26 cellular contexts compared by ENCODE assay signal in the genomic region with DNA sequence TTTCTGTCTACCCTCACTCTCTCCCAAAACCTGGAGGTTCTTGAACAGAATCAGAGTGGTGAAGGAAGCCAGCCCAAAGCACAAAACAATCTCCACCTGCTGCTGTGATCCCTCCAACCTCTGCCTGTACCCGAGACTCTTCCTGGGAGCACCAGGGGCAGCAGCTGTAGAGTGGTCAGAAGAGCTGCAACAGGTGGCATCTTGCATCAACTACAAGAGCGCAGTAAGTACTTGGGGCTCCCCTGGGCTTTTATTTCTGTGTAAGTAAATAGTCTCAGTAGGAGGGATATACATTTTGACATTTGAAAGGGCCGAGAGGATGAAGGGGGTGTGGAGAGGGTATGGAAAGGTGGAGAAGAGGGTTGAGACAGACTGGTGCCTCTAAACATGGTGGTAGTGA. TPM values are rescaled to one million over a fixed set of nuclear protein-coding genes. Genes with fewer than 3 reads are reported as not detected.
"Had no signal": no experiment of that assay in that cellular context is flagged by ENCODE, and none has a peak within 500 bp of the region (broad histone marks: within the 10 kb centered on the region; RNA-seq: fewer than 3 reads in every experiment).

No MANE protein-coding gene starts in this region.

- H3K9me3 Mint-ChIP-seq: activated B cell treated with CpG ODN at 0.5 μM for 24 hours; activated CD4-positive, alpha-beta memory T cell treated with anti-CD3 and anti-CD28 coated beads for 36 hours; activated CD4-positive, alpha-beta T cell treated with anti-CD3 and anti-CD28 coated beads, Interleukin-2, amount 10 ng/mL, durations not matched to agents 24 days and 14 days; activated naive CD4-positive, alpha-beta T cell treated with anti-CD3 and anti-CD28 coated beads for 36 hours; activated T-cell treated with anti-CD3 and anti-CD28 coated beads, Interleukin-2, amount 50 U/mL, for 4 hours; brain; IgD-negative memory B cell had no signal

- FAIRE-seq: astrocyte, RCC 7860 had no signal

- H3K4me1 Mint-ChIP-seq: activated B cell treated with CpG ODN at 0.5 μM for 24 hours; activated CD4-positive, alpha-beta T cell treated with anti-CD3 and anti-CD28 coated beads, Interleukin-2, amount 10 ng/mL, durations not matched to agents 24 days and 14 days; brain; T-helper 17 cell had no signal

- H3K36me3 Mint-ChIP-seq: activated CD4-positive, alpha-beta memory T cell treated with anti-CD3 and anti-CD28 coated beads for 36 hours; activated naive CD8-positive, alpha-beta T cell; brain had no signal

- ATAC-seq: activated T-cell treated with anti-CD3 and anti-CD28 coated beads, Interleukin-2, amount 50 U/mL, for 4 hours; PC-3; T-helper 17 cell had no signal

- DNase-seq: activated B cell treated with CpG ODN at 0.5 μM for 24 hours; activated CD4-positive, alpha-beta memory T cell treated with anti-CD3 and anti-CD28 coated beads for 36 hours; activated CD4-positive, alpha-beta T cell treated with anti-CD3 and anti-CD28 coated beads for 1 hour; activated CD4-positive, alpha-beta T cell treated with anti-CD3 and anti-CD28 coated beads, Interleukin-2, amount 10 ng/mL, durations not matched to agents 24 days and 14 days; activated CD8-positive, alpha-beta memory T cell treated with anti-CD3 and anti-CD28 coated beads for 24 hours; activated gamma-delta T cell; activated naive CD4-positive, alpha-beta T cell treated with anti-CD3 and anti-CD28 coated beads for 36 hours; activated T-cell treated with anti-CD3 and anti-CD28 coated beads, Interleukin-2, amount 50 U/mL, for 4 hours; amygdala; MG63; NCI-H1105; NCI-H1694; NCI-H2029; NCI-H524; PC-3; SHP77; T-helper 17 cell; T-helper 9 cell had no signal

- H3K27ac ChIP-seq: cardiac muscle cell, KMS-11 had no signal

- H3K4me3 ChIP-seq: cardiac muscle cell, MG63 had no signal

- H3K27me3 ChIP-seq: cardiac muscle cell, MG63 had no signal

- H3K36me3 ChIP-seq: cardiac muscle cell, MG63 had no signal

- H3K4me2 ChIP-seq: KMS-11 had no signal

- H3K27me3 Mint-ChIP-seq: activated CD4-positive, alpha-beta memory T cell treated with anti-CD3 and anti-CD28 coated beads for 36 hours; activated CD4-positive, alpha-beta T cell treated with anti-CD3 and anti-CD28 coated beads, Interleukin-2, amount 10 ng/mL, durations not matched to agents 24 days and 14 days had no signal

- H3K4me3 Mint-ChIP-seq: activated B cell treated with CpG ODN at 0.5 μM for 24 hours; activated CD4-positive, alpha-beta memory T cell treated with anti-CD3 and anti-CD28 coated beads for 36 hours; activated CD4-positive, alpha-beta T cell treated with anti-CD3 and anti-CD28 coated beads, Interleukin-2, amount 10 ng/mL, durations not matched to agents 24 days and 14 days; activated naive CD4-positive, alpha-beta T cell treated with anti-CD3 and anti-CD28 coated beads for 36 hours; activated naive CD8-positive, alpha-beta T cell; activated T-cell treated with anti-CD3 and anti-CD28 coated beads, Interleukin-2, amount 50 U/mL, for 4 hours; brain; IgD-negative memory B cell; T-helper 17 cell had no signal

- H3K27ac Mint-ChIP-seq: activated B cell treated with CpG ODN at 0.5 μM for 24 hours; activated CD4-positive, alpha-beta memory T cell treated with anti-CD3 and anti-CD28 coated beads for 36 hours; activated CD4-positive, alpha-beta T cell treated with anti-CD3 and anti-CD28 coated beads, Interleukin-2, amount 10 ng/mL, durations not matched to agents 24 days and 14 days; activated naive CD4-positive, alpha-beta T cell treated with anti-CD3 and anti-CD28 coated beads for 36 hours; activated naive CD8-positive, alpha-beta T cell; brain; IgD-negative memory B cell; T-helper 17 cell had no signal

- H3K9ac ChIP-seq: KMS-11 had no signal

- H3K9me3 ChIP-seq: MG63 had no signal

RNA-seq across cellular contexts. Expression of gene UBQLNL, which starts 8.3 kb away (rescaled TPM):
- total RNA-seq: activated CD4-positive, alpha-beta T cell treated with anti-CD3 and anti-CD28 coated beads, Interleukin-2, amount 10 ng/mL, durations not matched to agents 24 days and 14 days; activated T-cell treated with anti-CD3 and anti-CD28 coated beads, Interleukin-2, amount 50 U/mL, for 4 hours; PC-3; SK-MEL-5 had no signal
- polyA plus RNA-seq: IgD-negative memory B cell had no signal

RNA-seq across cellular contexts. Expression of gene UBQLN3, which starts 15.0 kb away (rescaled TPM):
- total RNA-seq: activated CD4-positive, alpha-beta memory T cell treated with anti-CD3 and anti-CD28 coated beads for 36 hours; activated CD4-positive, alpha-beta T cell treated with anti-CD3 and anti-CD28 coated beads, Interleukin-2, amount 10 ng/mL, durations not matched to agents 24 days and 14 days; activated naive CD4-positive, alpha-beta T cell treated with anti-CD3 and anti-CD28 coated beads for 36 hours; activated T-cell treated with anti-CD3 and anti-CD28 coated beads, Interleukin-2, amount 50 U/mL, for 4 hours; astrocyte; PC-3; SK-MEL-5 had no signal
- polyA plus RNA-seq: cardiac muscle cell, IgD-negative memory B cell had no signal

RNA-seq across cellular contexts. Expression of gene OR52H1, which starts 23.6 kb away (rescaled TPM):
- total RNA-seq: activated CD4-positive, alpha-beta memory T cell treated with anti-CD3 and anti-CD28 coated beads for 36 hours; activated CD4-positive, alpha-beta T cell treated with anti-CD3 and anti-CD28 coated beads, Interleukin-2, amount 10 ng/mL, durations not matched to agents 24 days and 14 days; activated naive CD4-positive, alpha-beta T cell treated with anti-CD3 and anti-CD28 coated beads for 36 hours; activated T-cell treated with anti-CD3 and anti-CD28 coated beads, Interleukin-2, amount 50 U/mL, for 4 hours; astrocyte; PC-3; SK-MEL-5; T-helper 17 cell had no signal
- polyA plus RNA-seq: IgD-negative memory B cell had no signal

RNA-seq across cellular contexts. Expression of gene OR52D1, which starts 36.3 kb away (rescaled TPM):
- total RNA-seq: activated B cell treated with CpG ODN at 0.5 μM for 24 hours; activated CD4-positive, alpha-beta memory T cell treated with anti-CD3 and anti-CD28 coated beads for 36 hours; activated CD4-positive, alpha-beta T cell treated with anti-CD3 and anti-CD28 coated beads, Interleukin-2, amount 10 ng/mL, durations not matched to agents 24 days and 14 days; activated naive CD4-positive, alpha-beta T cell treated with anti-CD3 and anti-CD28 coated beads for 36 hours; activated T-cell treated with anti-CD3 and anti-CD28 coated beads, Interleukin-2, amount 50 U/mL, for 4 hours; astrocyte; cardiac muscle cell; PC-3; SK-MEL-5; T-helper 17 cell had no signal
- polyA plus RNA-seq: cardiac muscle cell, IgD-negative memory B cell had no signal

RNA-seq across cellular contexts. Expression of gene OR52B6, which starts 55.9 kb away (rescaled TPM):
- total RNA-seq: activated B cell treated with CpG ODN at 0.5 μM for 24 hours; activated CD4-positive, alpha-beta memory T cell treated with anti-CD3 and anti-CD28 coated beads for 36 hours; activated CD4-positive, alpha-beta T cell treated with anti-CD3 and anti-CD28 coated beads, Interleukin-2, amount 10 ng/mL, durations not matched to agents 24 days and 14 days; activated naive CD4-positive, alpha-beta T cell treated with anti-CD3 and anti-CD28 coated beads for 36 hours; activated T-cell treated with anti-CD3 and anti-CD28 coated beads, Interleukin-2, amount 50 U/mL, for 4 hours; astrocyte; cardiac muscle cell; PC-3; SK-MEL-5; T-helper 17 cell had no signal
- polyA plus RNA-seq: cardiac muscle cell, IgD-negative memory B cell had no signal
